10 cellular contexts compared by ENCODE assay signal in the genomic region with DNA sequence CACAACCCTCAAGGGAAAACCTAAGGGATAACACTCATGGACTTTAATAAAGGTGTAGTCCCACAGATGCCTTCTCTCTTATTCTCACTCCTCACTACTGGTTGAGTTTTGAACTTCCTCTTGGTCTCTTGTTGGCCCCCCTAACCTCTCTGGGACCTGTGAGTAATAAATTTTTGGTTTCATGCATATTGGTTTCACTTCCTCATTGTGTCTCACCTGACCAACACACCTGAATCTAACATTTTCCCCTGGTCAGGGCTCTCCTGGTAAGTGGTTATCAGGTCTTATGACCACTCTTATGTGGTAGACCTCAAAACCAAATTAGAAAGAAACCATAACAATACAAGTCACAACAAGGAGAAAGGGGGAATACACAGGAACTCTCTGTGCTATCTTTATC.
DNase-seq lines count a peak whose midpoint lies in the region; ATAC-seq and TF ChIP-seq lines count a peak whose summit lies in the region.
"Had no signal": no experiment of that assay in that cellular context is flagged by ENCODE, and none has a peak within 500 bp of the region (broad histone marks: within the 10 kb centered on the region; RNA-seq: fewer than 3 reads in every experiment).

No MANE protein-coding gene starts in this region.

- no peak overlapping the region for H3K27ac ChIP-seq in lower lobe of right lung

- no peaks in the 10 kb centered on the region for H3K27me3 Mint-ChIP-seq in stimulated activated memory B cell treated with anti-CD40 and anti-IgM and Interleukin-4, amounts not matched to agents 10 μg/mL and 1 μg/mL and 100 μg/mL, for 72 hours
- H3K27me3 Mint-ChIP-seq: activated CD4-positive, alpha-beta memory T cell treated with anti-CD3 and anti-CD28 coated beads for 36 hours had no signal

- H3K4me1 Mint-ChIP-seq in stimulated activated memory B cell treated with anti-CD40 and anti-IgM and Interleukin-4, amounts not matched to agents 10 μg/mL and 1 μg/mL and 100 μg/mL, for 72 hours: peaks cover 9% of the 10 kb centered on the region

- no peak overlapping the region for H3K4me3 ChIP-seq in lower lobe of right lung

- no peak for TF ChIP-seq CTCF in lower lobe of right lung (IDR thresholded peaks at IDR 0.05)

- DNase-seq in lower lobe of right lung (no peak), KBM-7 (no peak), OCI-M1 (lab: John Stamatoyannopoulos, UW) (no peak)
- DNase-seq: activated CD4-positive, alpha-beta memory T cell treated with anti-CD3 and anti-CD28 coated beads for 36 hours; Calu3; glutamatergic neuron had no signal

- no peaks in the 10 kb centered on the region for H3K27me3 ChIP-seq in lower lobe of right lung (ENCODE audit: low read depth)

- intact Hi-C loops in lower lobe of right lung (cut with DNase I): no loop called here

- ATAC-seq in GM19023 (IDR thresholded peaks at IDR 0.05; ENCODE audit: unreplicated experiment) (peak; percentile 94), GM21717 (IDR thresholded peaks at IDR 0.05; ENCODE audit: unreplicated experiment) (peak; percentile 95), HG03135 (IDR thresholded peaks at IDR 0.05; ENCODE audit: unreplicated experiment) (peak; percentile 96), lower lobe of right lung (no peak)
- ATAC-seq in stimulated activated memory B cell treated with anti-CD40 and anti-IgM and Interleukin-4, amounts not matched to agents 10 μg/mL and 1 μg/mL and 100 μg/mL, for 72 hours: peak; percentile 88

- H3K36me3 ChIP-seq in lower lobe of right lung: no peaks in the 10 kb centered on the region

- no peak overlapping the region for H3K27ac Mint-ChIP-seq in stimulated activated memory B cell treated with anti-CD40 and anti-IgM and Interleukin-4, amounts not matched to agents 10 μg/mL and 1 μg/mL and 100 μg/mL, for 72 hours
- H3K27ac Mint-ChIP-seq: activated CD4-positive, alpha-beta memory T cell treated with anti-CD3 and anti-CD28 coated beads for 36 hours had no signal

- no peaks in the 10 kb centered on the region for H3K4me1 ChIP-seq in lower lobe of right lung

- H3K9me3 ChIP-seq in lower lobe of right lung: no peaks in the 10 kb centered on the region

- peaks cover 10% of the 10 kb centered on the region for H3K9me3 Mint-ChIP-seq in stimulated activated memory B cell treated with anti-CD40 and anti-IgM and Interleukin-4, amounts not matched to agents 10 μg/mL and 1 μg/mL and 100 μg/mL, for 72 hours

- in situ Hi-C loops in KBM-7 (cut with MboI; ENCODE audit: low pct_unique_long_range_greater_than_20kb, low sequenced_read_pairs): no loop called here

- H3K4me3 Mint-ChIP-seq in stimulated activated memory B cell treated with anti-CD40 and anti-IgM and Interleukin-4, amounts not matched to agents 10 μg/mL and 1 μg/mL and 100 μg/mL, for 72 hours: no peak overlapping the region
- H3K4me3 Mint-ChIP-seq: activated CD4-positive, alpha-beta memory T cell treated with anti-CD3 and anti-CD28 coated beads for 36 hours had no signal

- H3K36me3 Mint-ChIP-seq in stimulated activated memory B cell treated with anti-CD40 and anti-IgM and Interleukin-4, amounts not matched to agents 10 μg/mL and 1 μg/mL and 100 μg/mL, for 72 hours: no peaks in the 10 kb centered on the region
- H3K36me3 Mint-ChIP-seq: activated CD4-positive, alpha-beta memory T cell treated with anti-CD3 and anti-CD28 coated beads for 36 hours had no signal

Comparison
In these comparisons a context has a peak if more than half of its experiments do, and no peak if none do; other contexts are left out.
1. ATAC-seq: peak in GM19023 (single experiment), GM21717 (single experiment), HG03135 (single experiment) and stimulated activated memory B cell treated with anti-CD40 and anti-IgM and Interleukin-4, amounts not matched to agents 10 μg/mL and 1 μg/mL and 100 μg/mL, for 72 hours (single experiment); none in lower lobe of right lung (0 of 2).